Comparison of ENCODE assay signal across 9 cellular contexts in the genomic region with DNA sequence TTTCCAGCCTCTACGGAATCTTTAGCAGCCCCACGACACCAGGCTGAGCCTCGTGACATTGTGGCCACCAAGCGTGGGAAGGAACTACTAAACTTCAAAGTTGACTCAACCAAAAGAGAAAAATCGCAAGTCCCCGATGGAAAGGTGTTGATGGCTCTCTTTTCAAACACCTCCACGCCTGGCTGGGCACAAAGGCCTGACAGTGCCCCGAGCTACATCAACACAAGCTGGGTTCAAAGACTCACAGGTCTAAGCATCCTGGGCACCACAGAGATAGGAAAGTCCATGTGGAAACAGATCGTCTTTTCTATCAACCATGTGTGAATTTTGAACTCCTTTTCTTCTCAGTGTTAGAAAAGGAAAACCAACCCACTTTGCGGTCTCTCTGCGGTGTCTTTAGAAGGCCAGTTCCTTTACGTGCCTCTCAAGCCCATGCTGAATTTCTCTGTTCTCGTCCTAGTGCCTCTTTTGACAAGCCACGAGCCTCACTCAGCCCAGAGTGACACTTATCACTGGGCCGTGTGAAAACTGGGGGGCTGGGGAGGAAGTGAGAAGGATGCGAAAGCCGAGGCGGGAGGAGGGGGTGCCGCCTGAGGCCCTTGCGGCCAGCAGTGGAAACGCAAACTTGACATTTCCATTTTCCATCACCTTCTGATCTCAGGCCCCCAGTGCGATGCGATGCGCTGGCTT. TPM values are rescaled to one million over a fixed set of nuclear protein-coding genes. Genes with fewer than 3 reads are reported as not detected.
DNase-seq lines count a peak whose midpoint lies in the region; ATAC-seq and TF ChIP-seq lines count a peak whose summit lies in the region.
"Had no signal": no experiment of that assay in that cellular context is flagged by ENCODE, and none has a peak within 500 bp of the region (broad histone marks: within the 10 kb centered on the region; RNA-seq: fewer than 3 reads in every experiment).

No MANE protein-coding gene starts in this region.

- TF ChIP-seq CTCF in sigmoid colon (IDR thresholded peaks at IDR 0.05) (no peak), omental fat pad (IDR thresholded peaks at IDR 0.05) (no peak)

- WGBS in sigmoid colon, 2 donors = 51 to 84% methylated on average over 24 of the region's 24 CpGs

- DNase-seq in T-helper 1 cell = peak in 4 of 5 donors; percentile 22 to 76 (median 32)
- peak; percentile 85 for DNase-seq in activated naive CD8-positive, alpha-beta T cell treated with anti-CD3 and anti-CD28 coated beads, Interleukin-2, amount 50 U/mL, for 24 hours
- DNase-seq in sigmoid colon = no peak
- no peak for DNase-seq in omental fat pad (ENCODE audit: low spot score)
- DNase-seq in glomerular visceral epithelial cell (ENCODE audit: extremely low spot score) = no peak
- DNase-seq in foreskin melanocyte = no peak

- peak overlapping the region in 3 of 4 donors; percentile 3 to 48 (median 34) for H3K27ac ChIP-seq in sigmoid colon

- H3K4me1 Mint-ChIP-seq in activated naive CD8-positive, alpha-beta T cell treated with anti-CD3 and anti-CD28 coated beads, Interleukin-2, amount 50 U/mL, for 24 hours = peaks cover 90% of the 10 kb centered on the region

- H3K4me1 ChIP-seq in sigmoid colon = peaks cover 0 to 45% (median 25%) of the 10 kb centered on the region in 4 donors

- peaks cover 29% of the 10 kb centered on the region for H3K36me3 Mint-ChIP-seq in activated naive CD8-positive, alpha-beta T cell treated with anti-CD3 and anti-CD28 coated beads, Interleukin-2, amount 50 U/mL, for 24 hours (ENCODE audit: low read depth)

- no peak for TF ChIP-seq EP300 in sigmoid colon (IDR thresholded peaks at IDR 0.05)

- H3K9me3 ChIP-seq in sigmoid colon = no peaks in the 10 kb centered on the region

- no peak for TF ChIP-seq POLR2A in sigmoid colon (IDR thresholded peaks at IDR 0.05)

- no peaks in the 10 kb centered on the region for H3K27me3 ChIP-seq in sigmoid colon

- peak overlapping the region; percentile 99 for H3K27ac Mint-ChIP-seq in activated naive CD8-positive, alpha-beta T cell treated with anti-CD3 and anti-CD28 coated beads, Interleukin-2, amount 50 U/mL, for 24 hours

- no peaks in the 10 kb centered on the region for H3K9me3 Mint-ChIP-seq in activated naive CD8-positive, alpha-beta T cell treated with anti-CD3 and anti-CD28 coated beads, Interleukin-2, amount 50 U/mL, for 24 hours

- no peaks in the 10 kb centered on the region for H3K36me3 ChIP-seq in sigmoid colon

- no peak overlapping the region for H3K4me3 ChIP-seq in sigmoid colon

- intact Hi-C loops in sigmoid colon (cut with DNase I) = loop anchor here (5.0 kb wide), 1 partner anchor 59 kb away; a partner anchor contains a TSS

- no peaks in the 10 kb centered on the region for H3K27me3 Mint-ChIP-seq in activated naive CD8-positive, alpha-beta T cell treated with anti-CD3 and anti-CD28 coated beads, Interleukin-2, amount 50 U/mL, for 24 hours

- peak overlapping the region; percentile 71 for H3K4me3 Mint-ChIP-seq in activated naive CD8-positive, alpha-beta T cell treated with anti-CD3 and anti-CD28 coated beads, Interleukin-2, amount 50 U/mL, for 24 hours

- ATAC-seq in GM18517 (IDR thresholded peaks at IDR 0.05; ENCODE audit: unreplicated experiment) (peak; percentile 64), HG02852 (IDR thresholded peaks at IDR 0.05; ENCODE audit: unreplicated experiment) (peak; percentile 69), omental fat pad (ENCODE audit: low FRiP score) (no peak)
- peak; percentile 75 for ATAC-seq in activated naive CD8-positive, alpha-beta T cell treated with anti-CD3 and anti-CD28 coated beads, Interleukin-2, amount 50 U/mL, for 24 hours
- ATAC-seq: Panc1 had no signal

RNA-seq across cellular contexts. Expression of a gene that starts 59.4 kb away (rescaled TPM):
- total RNA-seq in sigmoid colon = 10 to 100 TPM; 13.3 to 18.3 (median 15.7) TPM
- polyA plus RNA-seq in sigmoid colon = 1 to 10 TPM; 2.3 to 6.5 (median 3.0) TPM
- total RNA-seq in omental fat pad = 10 to 100 TPM; 12.2 to 78.2 (median 45.7) TPM

Comparison
In these comparisons a context has a peak if more than half of its experiments do, and no peak if none do; other contexts are left out.
1. DNase-seq: peak in T-helper 1 cell (4 of 5) and activated naive CD8-positive, alpha-beta T cell treated with anti-CD3 and anti-CD28 coated beads, Interleukin-2, amount 50 U/mL, for 24 hours (single experiment); none in sigmoid colon (single experiment), omental fat pad (single experiment), glomerular visceral epithelial cell (single experiment) and foreskin melanocyte (single experiment).